8 cellular contexts compared by ENCODE assay signal in genomic region chr5:138178516-138179276, GRCh38. TPM values are rescaled to one million over a fixed set of nuclear protein-coding genes. Genes with fewer than 3 reads are reported as not detected.
DNase-seq lines count a peak whose midpoint lies in the region; TF ChIP-seq lines count a peak whose summit lies in the region.

A gene with protein sequence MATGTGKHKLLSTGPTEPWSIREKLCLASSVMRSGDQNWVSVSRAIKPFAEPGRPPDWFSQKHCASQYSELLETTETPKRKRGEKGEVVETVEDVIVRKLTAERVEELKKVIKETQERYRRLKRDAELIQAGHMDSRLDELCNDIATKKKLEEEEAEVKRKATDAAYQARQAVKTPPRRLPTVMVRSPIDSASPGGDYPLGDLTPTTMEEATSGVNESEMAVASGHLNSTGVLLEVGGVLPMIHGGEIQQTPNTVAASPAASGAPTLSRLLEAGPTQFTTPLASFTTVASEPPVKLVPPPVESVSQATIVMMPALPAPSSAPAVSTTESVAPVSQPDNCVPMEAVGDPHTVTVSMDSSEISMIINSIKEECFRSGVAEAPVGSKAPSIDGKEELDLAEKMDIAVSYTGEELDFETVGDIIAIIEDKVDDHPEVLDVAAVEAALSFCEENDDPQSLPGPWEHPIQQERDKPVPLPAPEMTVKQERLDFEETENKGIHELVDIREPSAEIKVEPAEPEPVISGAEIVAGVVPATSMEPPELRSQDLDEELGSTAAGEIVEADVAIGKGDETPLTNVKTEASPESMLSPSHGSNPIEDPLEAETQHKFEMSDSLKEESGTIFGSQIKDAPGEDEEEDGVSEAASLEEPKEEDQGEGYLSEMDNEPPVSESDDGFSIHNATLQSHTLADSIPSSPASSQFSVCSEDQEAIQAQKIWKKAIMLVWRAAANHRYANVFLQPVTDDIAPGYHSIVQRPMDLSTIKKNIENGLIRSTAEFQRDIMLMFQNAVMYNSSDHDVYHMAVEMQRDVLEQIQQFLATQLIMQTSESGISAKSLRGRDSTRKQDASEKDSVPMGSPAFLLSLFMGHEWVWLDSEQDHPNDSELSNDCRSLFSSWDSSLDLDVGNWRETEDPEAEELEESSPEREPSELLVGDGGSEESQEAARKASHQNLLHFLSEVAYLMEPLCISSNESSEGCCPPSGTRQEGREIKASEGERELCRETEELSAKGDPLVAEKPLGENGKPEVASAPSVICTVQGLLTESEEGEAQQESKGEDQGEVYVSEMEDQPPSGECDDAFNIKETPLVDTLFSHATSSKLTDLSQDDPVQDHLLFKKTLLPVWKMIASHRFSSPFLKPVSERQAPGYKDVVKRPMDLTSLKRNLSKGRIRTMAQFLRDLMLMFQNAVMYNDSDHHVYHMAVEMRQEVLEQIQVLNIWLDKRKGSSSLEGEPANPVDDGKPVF (minus strand): TSS chr5:138178630. CDS start chr5:138178614, 16 bp downstream.
Gene KIF20A, plus strand, starts transcription at chr5:138179112. Its CDS starts 569 bp downstream, at chr5:138179681.

- H3K4me1 Mint-ChIP-seq in neural crest cell: peaks cover 21% of the 10 kb centered on the region

- peak within 1 kb of the TSS; percentile 87 for H2AFZ ChIP-seq in MM.1S (ENCODE audit: low read length)

- peak within 1 kb of the TSS; percentile 75 for H3K9ac ChIP-seq in MM.1S (ENCODE audit: low read length)

- H3K4me3 ChIP-seq in MM.1S (ENCODE audit: low read length) (peak within 1 kb of the TSS; percentile 77), foreskin fibroblast (ENCODE audit: low read depth in 1 of 2, low read length in 2 of 2) (peak within 1 kb of the TSS; percentile 87 to 99), stomach (peak within 1 kb of the TSS; percentile 66 to 99 (median 82))

- peak within 1 kb of the TSS; percentile 83 for H3K4me2 ChIP-seq in MM.1S (ENCODE audit: low read depth, low read length)

- H3K27ac Mint-ChIP-seq in neural crest cell (ENCODE audit: unreplicated experiment): no peak within 1 kb of the TSS

- DNase-seq in GDM1 (lab: John Stamatoyannopoulos, UW) (peak; percentile 86), HCEC 1CT (peak; percentile 98), MM.1S (peak; percentile 98), SHP77 treated with DMSO at 0.1 percent for 48 hours (lab: John Stamatoyannopoulos, UW) (peak; percentile 98), foreskin fibroblast (peak; percentile 96 to 97), neural crest cell (ENCODE audit: low read depth, low spot score) (peak; percentile 89), stomach (peak; percentile 95)
- peak; percentile 82 for DNase-seq in activated effector memory CD4-positive, alpha-beta T cell treated with Interleukin-2 at 50 U/mL for 16 hours

- no peaks in the 10 kb centered on the region for H3K9me2 ChIP-seq in MM.1S (replicated peaks; ENCODE audit: insufficient read depth, low read length)

- peak within 1 kb of the TSS; percentile 73; the same call in 1 of the 2 replicates for H3K27ac ChIP-seq in MM.1S (ENCODE audit: low read length)
- H3K27ac ChIP-seq in stomach: peak within 1 kb of the TSS; percentile 50 to 92 (median 87)

- no peaks in the 10 kb centered on the region for H3K9me3 Mint-ChIP-seq in neural crest cell

- no peak for TF ChIP-seq EP300 in stomach (IDR thresholded peaks at IDR 0.05)

- intact Hi-C loops in stomach (cut with DNase I; ENCODE audit: low total_unique reads): no loop called here

- H3K4me3 Mint-ChIP-seq in neural crest cell: no peak within 1 kb of the TSS

- TF ChIP-seq CTCF in MM.1S (IDR thresholded peaks at IDR 0.05; ENCODE audit: low read length): no peak
- TF ChIP-seq CTCF in foreskin fibroblast (IDR thresholded peaks at IDR 0.05; ENCODE audit: low read depth, low read length): no peak
- no peak for TF ChIP-seq CTCF in neural crest cell (conservative IDR thresholded peaks at IDR 0.05)
- TF ChIP-seq CTCF in stomach (IDR thresholded peaks at IDR 0.05): no peak

- 0 to 1% (median 0%) methylated on average over 41 of the region's 41 CpGs for WGBS in stomach, 5 donors

- H3K79me2 ChIP-seq in MM.1S (ENCODE audit: low read length): peaks cover 68% of the 10 kb centered on the region

- no peaks in the 10 kb centered on the region for H3K27me3 Mint-ChIP-seq in neural crest cell (ENCODE audit: low read depth)

- H4K20me1 ChIP-seq in MM.1S (ENCODE audit: insufficient read depth, low read length): no peaks in the 10 kb centered on the region

- peaks cover 5% of the 10 kb centered on the region for H3K36me3 Mint-ChIP-seq in neural crest cell (ENCODE audit: low read depth)

- H3K27me3 ChIP-seq in MM.1S (replicated peaks; ENCODE audit: insufficient read depth, low read length): no peaks in the 10 kb centered on the region
- H3K27me3 ChIP-seq in stomach: no peaks in the 10 kb centered on the region

- H3K4me1 ChIP-seq in MM.1S (ENCODE audit: low read length): peaks cover 5% of the 10 kb centered on the region; the same call in 1 of the 2 replicates
- peaks cover 16 to 46% (median 32%) of the 10 kb centered on the region in 4 donors for H3K4me1 ChIP-seq in stomach

- peaks cover 16% of the 10 kb centered on the region for H3F3A ChIP-seq in MM.1S (ENCODE audit: insufficient read depth, low read length)

- H3K9me3 ChIP-seq in MM.1S (replicated peaks; ENCODE audit: insufficient read depth, low read length) (no peaks in the 10 kb centered on the region), stomach (no peaks in the 10 kb centered on the region)

- H3K36me3 ChIP-seq in MM.1S (replicated peaks; ENCODE audit: insufficient read depth, low read length) (peaks cover 22% of the 10 kb centered on the region), stomach (peaks cover 14 to 45% (median 36%) of the 10 kb centered on the region in 4 donors)

- TF ChIP-seq POLR2A in stomach (IDR thresholded peaks at IDR 0.05): no peak

RNA-seq across cellular contexts. Expression of the first gene that starts in this region (rescaled TPM):
- 101 and 108 TPM in 2 replicates for total RNA-seq in neural crest cell
- 10 to 100 TPM; 29.9 to 58.2 (median 51.3) TPM for total RNA-seq in stomach
- polyA plus RNA-seq in stomach: 10 to 100 TPM; 20.4 to 35.1 (median 21.8) TPM

RNA-seq across cellular contexts. Expression of gene KIF20A, which starts in this region (rescaled TPM):
- total RNA-seq in neural crest cell (76.9 and 77.6 TPM in 2 replicates), stomach (1 to 10 TPM in 3 of 5 donors, not detected in 2; 2.0 to 8.4 (median 7.9) TPM)
- 1 to 10 TPM; 2.1 to 7.3 (median 2.1) TPM for polyA plus RNA-seq in stomach

Comparison
In these comparisons a context has a peak if more than half of its experiments do, and no peak if none do; other contexts are left out.
1. Peak in every context shown above with its lines: DNase-seq, H3K4me3 ChIP-seq and H3K27ac ChIP-seq.